Comparison of ENCODE assay signal across 8 cellular contexts in the genomic region with DNA sequence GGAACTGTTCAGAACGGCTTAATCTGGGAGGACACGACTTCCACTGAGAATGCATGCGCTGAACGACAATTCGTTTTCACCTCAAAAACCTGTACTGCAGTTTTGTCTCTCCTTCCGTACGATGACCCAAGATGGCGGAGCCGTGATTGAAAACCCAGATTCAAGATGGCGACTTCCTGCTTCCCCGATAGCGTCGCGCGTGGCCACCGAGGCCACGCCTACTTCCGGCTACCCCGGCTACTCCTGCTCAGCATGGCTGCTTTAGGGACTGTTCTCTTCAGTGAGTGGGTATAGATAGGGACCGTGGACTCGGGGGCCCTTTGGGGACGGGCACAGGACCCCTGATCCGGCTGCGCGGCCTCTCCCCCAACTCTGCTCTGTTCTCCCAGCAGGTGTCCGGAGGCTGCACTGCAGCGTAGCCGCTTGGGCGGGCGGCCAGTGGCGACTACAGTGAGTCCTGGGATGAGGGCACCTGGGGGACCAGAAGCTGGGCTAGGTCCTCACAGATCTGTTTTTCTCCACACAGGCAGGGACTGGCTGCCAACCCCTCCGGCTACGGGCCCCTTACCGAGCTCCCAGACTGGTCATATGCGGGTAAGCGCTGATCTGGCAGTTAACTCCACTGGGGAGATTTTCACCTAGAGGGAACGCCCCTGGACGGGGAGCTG. TPM values are rescaled to one million over a fixed set of nuclear protein-coding genes. Genes with fewer than 3 reads are reported as not detected.
A peak's percentile ranks its signal among the peaks of the same experiment; 100 is the strongest.
DNase-seq lines count a peak whose midpoint lies in the region; ATAC-seq and TF ChIP-seq lines count a peak whose summit lies in the region.

Gene MRPL52 (plus strand): TSS at position 227 of the 668 bp plus-strand sequence. CDS start 26 bp downstream, at position 253.

- in situ Hi-C loops in GM23248 (cut with MboI), result no loop called here

- 0 out of 2 replicates have a peak, but pooled peaks cover under 1% of the 10 kb centered on the region for H3F3A ChIP-seq in GM23248 (ENCODE audit: insufficient read depth)

- peak within 1 kb of the TSS; percentile 89 for H3K4me3 ChIP-seq in GM23248
- H3K4me3 ChIP-seq in LNCaP clone FGC (ENCODE audit: low read depth, low read length), result peak within 1 kb of the TSS; percentile 96

- H3K4me3 Mint-ChIP-seq in activated T-helper 2 cell treated with anti-CD3 and anti-CD28 coated beads, Interferon-gamma antibody, Interleukin-2, Interleukin-4, amounts not matched to agents 10 μg/mL and 5 μg/mL and 100 μg/mL, durations not matched to agents 14 hours and 24 hours and 36 hours (ENCODE audit: low read depth), result peak within 1 kb of the TSS; percentile 94
- H3K4me3 Mint-ChIP-seq in nephron progenitor cell, result peak within 1 kb of the TSS; percentile 94
- H3K4me3 Mint-ChIP-seq in stimulated activated naive CD8-positive, alpha-beta T cell treated with anti-CD3 and anti-CD28 coated beads, Interleukin-15, amount 100 ng/mL, for 72 hours, result peak within 1 kb of the TSS; percentile 94

- 1 to 2% methylated on average over 38 of the region's 38 CpGs for WGBS in GM23248 (ENCODE audit: low coverage in 1 of 2, low lambda C conversion rate in 2 of 2, missing lambda C conversion rate in 2 of 2), 2 experiments

- H3K36me3 ChIP-seq in GM23248 (ENCODE audit: low read depth), result no peaks in the 10 kb centered on the region

- no peaks in the 10 kb centered on the region for H3K9me3 Mint-ChIP-seq in activated T-helper 2 cell treated with anti-CD3 and anti-CD28 coated beads, Interferon-gamma antibody, Interleukin-2, Interleukin-4, amounts not matched to agents 10 μg/mL and 5 μg/mL and 100 μg/mL, durations not matched to agents 14 hours and 24 hours and 36 hours
- H3K9me3 Mint-ChIP-seq in nephron progenitor cell, result no peaks in the 10 kb centered on the region
- H3K9me3 Mint-ChIP-seq in stimulated activated naive CD8-positive, alpha-beta T cell treated with anti-CD3 and anti-CD28 coated beads, Interleukin-15, amount 100 ng/mL, for 72 hours, result no peaks in the 10 kb centered on the region

- H3K4me1 ChIP-seq in GM23248 (ENCODE audit: insufficient read depth), result 0 out of 2 replicates have a peak, but pooled peaks cover 10% of the 10 kb centered on the region

- DNase-seq in Daoy (ENCODE audit: low read depth), result peak; percentile 94
- DNase-seq in GM23248, result peak; percentile 94
- peak; percentile 58 for DNase-seq in LNCaP clone FGC (ENCODE audit: low read depth)
- peak; percentile 93 for DNase-seq in RPMI8226
- DNase-seq in activated T-helper 2 cell treated with anti-CD3 and anti-CD28 coated beads, Interferon-gamma antibody, Interleukin-2, Interleukin-4, amounts not matched to agents 10 μg/mL and 5 μg/mL and 100 μg/mL, durations not matched to agents 14 hours and 24 hours and 36 hours (ENCODE audit: low spot score), result peak; percentile 81
- DNase-seq in fibroblast of peridontal ligament (ENCODE audit: extremely low read depth), result peak; percentile 85
- DNase-seq in nephron progenitor cell, result peak; percentile 81
- DNase-seq in stimulated activated naive CD8-positive, alpha-beta T cell treated with anti-CD3 and anti-CD28 coated beads, Interleukin-15, amount 100 ng/mL, for 72 hours, result peak; percentile 74 to 86

- peak; percentile 94 for ATAC-seq in stimulated activated naive CD8-positive, alpha-beta T cell treated with anti-CD3 and anti-CD28 coated beads, Interleukin-15, amount 100 ng/mL, for 72 hours

- intact Hi-C loops in activated T-helper 2 cell treated with anti-CD3 and anti-CD28 coated beads, Interferon-gamma antibody, Interleukin-2, Interleukin-4, amounts not matched to agents 10 μg/mL and 5 μg/mL and 100 μg/mL, durations not matched to agents 14 hours and 24 hours and 36 hours (cut with micrococcal nuclease), result loop anchor here (2.0 kb wide), 1 partner anchor 63 kb away; the partner anchor contains the start of gene OXA1L

- H3K27me3 ChIP-seq in GM23248 (replicated peaks; ENCODE audit: insufficient read depth), result no peaks in the 10 kb centered on the region

- peak within 1 kb of the TSS; percentile 51 for H3K27ac ChIP-seq in GM23248

- TF ChIP-seq CTCF in LNCaP clone FGC (IDR thresholded peaks at IDR 0.05; ENCODE audit: control insufficient read depth, extremely low read depth, insufficient read depth) (no peak), nephron progenitor cell (IDR thresholded peaks at IDR 0.05) (no peak)

- H3K4me1 Mint-ChIP-seq in activated T-helper 2 cell treated with anti-CD3 and anti-CD28 coated beads, Interferon-gamma antibody, Interleukin-2, Interleukin-4, amounts not matched to agents 10 μg/mL and 5 μg/mL and 100 μg/mL, durations not matched to agents 14 hours and 24 hours and 36 hours (ENCODE audit: low read depth), result peaks cover 24% of the 10 kb centered on the region
- peaks cover 37% of the 10 kb centered on the region for H3K4me1 Mint-ChIP-seq in nephron progenitor cell
- H3K4me1 Mint-ChIP-seq in stimulated activated naive CD8-positive, alpha-beta T cell treated with anti-CD3 and anti-CD28 coated beads, Interleukin-15, amount 100 ng/mL, for 72 hours, result peaks cover 39% of the 10 kb centered on the region

- H3K4me2 ChIP-seq in GM23248 (ENCODE audit: unreplicated experiment), result peak within 1 kb of the TSS; percentile 93

- H3K27me3 Mint-ChIP-seq in activated T-helper 2 cell treated with anti-CD3 and anti-CD28 coated beads, Interferon-gamma antibody, Interleukin-2, Interleukin-4, amounts not matched to agents 10 μg/mL and 5 μg/mL and 100 μg/mL, durations not matched to agents 14 hours and 24 hours and 36 hours (ENCODE audit: low read depth), result no peaks in the 10 kb centered on the region
- no peaks in the 10 kb centered on the region for H3K27me3 Mint-ChIP-seq in nephron progenitor cell (ENCODE audit: low read depth, poor library complexity)
- H3K27me3 Mint-ChIP-seq in stimulated activated naive CD8-positive, alpha-beta T cell treated with anti-CD3 and anti-CD28 coated beads, Interleukin-15, amount 100 ng/mL, for 72 hours, result peaks cover 16% of the 10 kb centered on the region

- peak within 1 kb of the TSS; percentile 91 for H3K27ac Mint-ChIP-seq in activated T-helper 2 cell treated with anti-CD3 and anti-CD28 coated beads, Interferon-gamma antibody, Interleukin-2, Interleukin-4, amounts not matched to agents 10 μg/mL and 5 μg/mL and 100 μg/mL, durations not matched to agents 14 hours and 24 hours and 36 hours
- H3K27ac Mint-ChIP-seq in nephron progenitor cell, result peak within 1 kb of the TSS; percentile 89
- peak within 1 kb of the TSS; percentile 96 to 98 for H3K27ac Mint-ChIP-seq in stimulated activated naive CD8-positive, alpha-beta T cell treated with anti-CD3 and anti-CD28 coated beads, Interleukin-15, amount 100 ng/mL, for 72 hours

- H4K20me1 ChIP-seq in GM23248 (ENCODE audit: insufficient read depth), result no peaks in the 10 kb centered on the region

- no peaks in the 10 kb centered on the region for H3K9me3 ChIP-seq in GM23248 (ENCODE audit: low read depth)

- H3K79me2 ChIP-seq in GM23248 (ENCODE audit: insufficient read depth), result peaks cover 36% of the 10 kb centered on the region

- peaks cover 39% of the 10 kb centered on the region for H3K36me3 Mint-ChIP-seq in activated T-helper 2 cell treated with anti-CD3 and anti-CD28 coated beads, Interferon-gamma antibody, Interleukin-2, Interleukin-4, amounts not matched to agents 10 μg/mL and 5 μg/mL and 100 μg/mL, durations not matched to agents 14 hours and 24 hours and 36 hours (ENCODE audit: low read depth)
- peaks cover 29% of the 10 kb centered on the region for H3K36me3 Mint-ChIP-seq in nephron progenitor cell (ENCODE audit: low read depth)

- H3K9ac ChIP-seq in GM23248, result peak within 1 kb of the TSS; percentile 91

- peak within 1 kb of the TSS; percentile 97 for H2AFZ ChIP-seq in GM23248

- no peaks in the 10 kb centered on the region for H3K9me2 ChIP-seq in GM23248 (ENCODE audit: insufficient read depth)

RNA-seq across cellular contexts. Expression of gene MRPL52, which starts in this region (rescaled TPM):
- total RNA-seq in Daoy (2014; rRNA removed; shearing (Covaris generic)), result 174 and 223 TPM in 2 replicates
- total RNA-seq in GM23248 (2014; rRNA removed; shearing (Covaris generic)), result 44.3 and 96.6 TPM in 2 replicates
- 208 and 230 TPM in 2 replicates for polyA plus RNA-seq in GM23248 (2016; fragmentation: Nextera tagmentation; extraction: Ambion mirVana)
- total RNA-seq in activated T-helper 2 cell treated with anti-CD3 and anti-CD28 coated beads, Interferon-gamma antibody, Interleukin-2, Interleukin-4, amounts not matched to agents 10 μg/mL and 5 μg/mL and 100 μg/mL, durations not matched to agents 14 hours and 24 hours and 36 hours, result 173 and 175 TPM in 2 replicates

Comparison
In these comparisons a context has a peak if more than half of its experiments do, and no peak if none do; other contexts are left out.
1. Peak in every context shown above with its lines: DNase-seq, ATAC-seq, H3K4me3 ChIP-seq and H3K27ac ChIP-seq.